ENCODE assay signal across 25 cellular contexts in genomic region chr22:20525048-20525447, GRCh38. TPM values are rescaled to one million over a fixed set of nuclear protein-coding genes. Genes with fewer than 3 reads are reported as not detected.
DNase-seq lines count a peak whose midpoint lies in the region; ATAC-seq and TF ChIP-seq lines count a peak whose summit lies in the region.
"Had no signal": no experiment of that assay in that cellular context is flagged by ENCODE, and none has a peak within 500 bp of the region (broad histone marks: within the 10 kb centered on the region; RNA-seq: fewer than 3 reads in every experiment).

No MANE protein-coding gene starts in this region.

- ATAC-seq in RWPE2 (ENCODE audit: low read depth): no peak
- ATAC-seq in HG02970 (IDR thresholded peaks at IDR 0.05; ENCODE audit: low FRiP score, unreplicated experiment): no peak
- no peak for ATAC-seq in HG03520 (IDR thresholded peaks at IDR 0.05; ENCODE audit: unreplicated experiment)
- ATAC-seq in GM21447 (IDR thresholded peaks at IDR 0.05; ENCODE audit: unreplicated experiment): no peak
- ATAC-seq: esophagus mucosa, foreskin keratinocyte had no signal

- dilution Hi-C loops in mammary epithelial cell (cut with HindIII; ENCODE audit: low sequenced_read_pairs): no loop called here

- H3K4me1 Mint-ChIP-seq in immature natural killer cell: peaks cover 56 to 69% of the 10 kb centered on the region in 2 donors

- DNase-seq in mammary epithelial cell: no peak
- no peak for DNase-seq in breast epithelium (ENCODE audit: low spot score in 2 of 2)
- no peak for DNase-seq in RWPE2 (ENCODE audit: low spot score)
- no peak for DNase-seq in immature natural killer cell
- no peak for DNase-seq in smooth muscle cell (lab: John Stamatoyannopoulos, UW; ENCODE audit: unreplicated experiment)
- DNase-seq: activated CD4-positive, alpha-beta T cell treated with anti-CD3 and anti-CD28 coated beads for 36 hours; activated gamma-delta T cell treated with Interleukin-2 at 50 U/mL for 16 hours; activated T-cell treated with anti-CD3 and anti-CD28 coated beads, Interleukin-2, amount 50 U/mL, for 4 hours; caudate nucleus; EL; endodermal cell; foreskin keratinocyte; head of caudate nucleus; MV-4-11; natural killer cell; NCI-H1436 treated with DMSO at 0.1 percent for 48 hours; NCI-H2081 treated with DMSO at 0.1 percent for 48 hours; NCI-H2227 treated with DMSO at 0.1 percent for 48 hours; Peyer's patch; stimulated activated naive CD4-positive, alpha-beta T cell had no signal

- H4K20me1 ChIP-seq in mammary epithelial cell (ENCODE audit: insufficient read depth, low read length) (no peaks in the 10 kb centered on the region), smooth muscle cell (ENCODE audit: low read depth) (peaks cover 96% of the 10 kb centered on the region)

- no TSS peak for BruUV-seq in mammary epithelial cell (replicated peaks; lab: Mats Ljungman, UMichigan)

- intact Hi-C loops in mammary epithelial cell (cut with micrococcal nuclease) (no loop called here), breast epithelium (cut with DNase I; ENCODE audit: low total_unique reads) (no loop called here)

- H3K4me2 ChIP-seq in mammary epithelial cell (ENCODE audit: insufficient read depth, low read depth, low read length) (no peak overlapping the region), smooth muscle cell (no peak overlapping the region)

- H3K27ac Mint-ChIP-seq in immature natural killer cell: peak overlapping the region; percentile 62 to 87 (median 76)
- H3K27ac Mint-ChIP-seq: activated CD4-positive, alpha-beta T cell treated with anti-CD3 and anti-CD28 coated beads for 36 hours; dendritic cell treated with granulocyte-macrophage colony-stimulating factor and Interleukin-4, amounts not matched to agents 40 ng/mL and 50 ng/mL, for 4 days; endodermal cell had no signal

- H2AFZ ChIP-seq in mammary epithelial cell (ENCODE audit: low read depth, low read length) (no peak overlapping the region), smooth muscle cell (ENCODE audit: low read depth) (no peak overlapping the region)

- no peak for TF ChIP-seq POLR2A in breast epithelium (IDR thresholded peaks at IDR 0.05)

- H3K4me1 ChIP-seq in mammary epithelial cell (ENCODE audit: insufficient read depth, low read length): peaks cover 46% of the 10 kb centered on the region
- peaks cover 0 to 3% of the 10 kb centered on the region in 2 donors for H3K4me1 ChIP-seq in breast epithelium
- H3K4me1 ChIP-seq in RWPE2 (ENCODE audit: insufficient read depth, poor library complexity, severe bottlenecking): peaks cover 65% of the 10 kb centered on the region
- H3K4me1 ChIP-seq in smooth muscle cell (ENCODE audit: low read depth): peaks cover 25% of the 10 kb centered on the region

- CTCF ChIA-PET in mammary epithelial cell (lab: Charles Lee; ENCODE audit: low non-redundant PET): no interaction called here

- H3K9ac ChIP-seq in mammary epithelial cell (ENCODE audit: insufficient read depth, low read length) (no peak overlapping the region), smooth muscle cell (ENCODE audit: low read depth) (no peak overlapping the region)

- H3K4me3 Mint-ChIP-seq in immature natural killer cell: peak overlapping the region in 2 of 5 donors; percentile 18 to 26
- H3K4me3 Mint-ChIP-seq: activated CD4-positive, alpha-beta T cell treated with anti-CD3 and anti-CD28 coated beads for 36 hours; activated T-cell treated with anti-CD3 and anti-CD28 coated beads, Interleukin-2, amount 50 U/mL, for 4 hours; dendritic cell treated with granulocyte-macrophage colony-stimulating factor and Interleukin-4, amounts not matched to agents 40 ng/mL and 50 ng/mL, for 4 days; endodermal cell; natural killer cell had no signal

- H3K36me3 ChIP-seq in mammary epithelial cell (ENCODE audit: insufficient read depth, low read length) (peaks cover 19% of the 10 kb centered on the region), breast epithelium (no peaks in the 10 kb centered on the region), RWPE2 (ENCODE audit: low read depth) (peaks cover 57% of the 10 kb centered on the region), smooth muscle cell (ENCODE audit: low read depth) (no peaks in the 10 kb centered on the region)

- no peak for TF ChIP-seq CTCF in mammary epithelial cell (conservative IDR thresholded peaks at IDR 0.05 in 1 of 2, IDR thresholded peaks at IDR 0.05 in 1 of 2; ENCODE audit: extremely low read depth in 1 of 2, insufficient read depth in 1 of 2, low read depth in 1 of 2, low read length in 2 of 2)
- no peak for TF ChIP-seq CTCF in breast epithelium (IDR thresholded peaks at IDR 0.05)
- no peak for TF ChIP-seq CTCF in RWPE2 (IDR thresholded peaks at IDR 0.05; ENCODE audit: poor library complexity, severe bottlenecking)
- no peak for TF ChIP-seq CTCF in smooth muscle cell (IDR thresholded peaks at IDR 0.05; ENCODE audit: borderline replicate concordance, insufficient read depth, poor library complexity, severe bottlenecking)

- H3K9me3 Mint-ChIP-seq in immature natural killer cell: no peaks in the 10 kb centered on the region
- H3K9me3 Mint-ChIP-seq: activated T-cell treated with anti-CD3 and anti-CD28 coated beads, Interleukin-2, amount 50 U/mL, for 4 hours; dendritic cell treated with granulocyte-macrophage colony-stimulating factor and Interleukin-4, amounts not matched to agents 40 ng/mL and 50 ng/mL, for 4 days; natural killer cell had no signal

- peaks cover 5 to 24% (median 7%) of the 10 kb centered on the region in 3 donors for H3K36me3 Mint-ChIP-seq in immature natural killer cell

- H3K9me3 ChIP-seq in mammary epithelial cell (replicated peaks; ENCODE audit: insufficient read depth, low read length): no peaks in the 10 kb centered on the region
- no peaks in the 10 kb centered on the region for H3K9me3 ChIP-seq in breast epithelium
- no peaks in the 10 kb centered on the region for H3K9me3 ChIP-seq in RWPE2 (ENCODE audit: severe bottlenecking)
- H3K9me3 ChIP-seq in smooth muscle cell (replicated peaks; ENCODE audit: low read depth): no peaks in the 10 kb centered on the region
- H3K9me3 ChIP-seq: Peyer's patch had no signal

- H3K27me3 Mint-ChIP-seq in immature natural killer cell (ENCODE audit: low read depth in 3 of 3): peaks cover 0 to 3% (median 1%) of the 10 kb centered on the region in 3 donors
- H3K27me3 Mint-ChIP-seq: activated CD4-positive, alpha-beta T cell treated with anti-CD3 and anti-CD28 coated beads for 36 hours; dendritic cell treated with granulocyte-macrophage colony-stimulating factor and Interleukin-4, amounts not matched to agents 40 ng/mL and 50 ng/mL, for 4 days had no signal

- in situ Hi-C loops in mammary epithelial cell (cut with MboI; ENCODE audit: low sequenced_read_pairs in 2 of 2): no loop called here

- H3K4me3 ChIP-seq in mammary epithelial cell (replicated peaks in 1 of 3; ENCODE audit: insufficient read depth in 1 of 3, low read depth in 2 of 3, low read length in 3 of 3): no peak overlapping the region
- H3K4me3 ChIP-seq in breast epithelium: no peak overlapping the region
- H3K4me3 ChIP-seq in RWPE2 (ENCODE audit: severe bottlenecking): no peak overlapping the region
- no peak overlapping the region for H3K4me3 ChIP-seq in smooth muscle cell
- H3K4me3 ChIP-seq: Peyer's patch had no signal

- H3K27ac ChIP-seq in mammary epithelial cell (ENCODE audit: insufficient read depth, low read depth, low read length) (peak overlapping the region; percentile 76), breast epithelium (no peak overlapping the region), RWPE2 (ENCODE audit: poor library complexity, severe bottlenecking) (peak overlapping the region; percentile 99), smooth muscle cell (ENCODE audit: low read depth) (peak overlapping the region; percentile 98)
- H3K27ac ChIP-seq: foreskin keratinocyte, Peyer's patch had no signal

- peaks cover 96% of the 10 kb centered on the region for H3K79me2 ChIP-seq in mammary epithelial cell (ENCODE audit: insufficient read depth, low read length)
- H3K79me2 ChIP-seq in smooth muscle cell (ENCODE audit: low read depth): peaks cover 97% of the 10 kb centered on the region

- H3F3A ChIP-seq in smooth muscle cell (ENCODE audit: low read depth): peaks cover 48% of the 10 kb centered on the region

- WGBS in mammary epithelial cell (ENCODE audit: low coverage, missing lambda C conversion rate): 93% methylated on average over 3 of the region's 7 CpGs
- WGBS in smooth muscle cell (ENCODE audit: low lambda C conversion rate): 96% methylated on average over 7 of the region's 7 CpGs

- H3K27me3 ChIP-seq in mammary epithelial cell (ENCODE audit: insufficient read depth, low read length): no peaks in the 10 kb centered on the region
- H3K27me3 ChIP-seq in breast epithelium: no peaks in the 10 kb centered on the region
- H3K27me3 ChIP-seq in RWPE2 (ENCODE audit: insufficient read depth, poor library complexity, severe bottlenecking): no peaks in the 10 kb centered on the region
- no peaks in the 10 kb centered on the region for H3K27me3 ChIP-seq in smooth muscle cell (ENCODE audit: low read depth)
- H3K27me3 ChIP-seq: foreskin keratinocyte, Peyer's patch had no signal

RNA-seq across cellular contexts. Expression of gene MED15, which starts 17.6 kb away (rescaled TPM):
- total RNA-seq in mammary epithelial cell: 100 to 1,000 TPM in 1 of 2 donors, 10 to 100 TPM in 1; 34.3 to 138 TPM
- polyA plus RNA-seq in mammary epithelial cell: 51.1 TPM
- polyA minus RNA-seq in mammary epithelial cell: 93.6 TPM
- 10 to 100 TPM; 36.6 to 53.1 (median 52.3) TPM for total RNA-seq in breast epithelium
- polyA plus RNA-seq in immature natural killer cell: 10 to 100 TPM; 12.1 to 91.3 (median 23.0) TPM
- 25.3 and 29.2 TPM in 2 replicates for total RNA-seq in smooth muscle cell
- 70.5 and 78.5 TPM in 2 replicates for polyA plus RNA-seq in smooth muscle cell

RNA-seq across cellular contexts. Expression of gene KLHL22, which starts 29.5 kb away (rescaled TPM):
- total RNA-seq in mammary epithelial cell (10 to 100 TPM; 14.7 to 18.8 TPM), breast epithelium (10 to 100 TPM; 28.5 to 38.0 (median 35.4) TPM), smooth muscle cell (17.1 and 26.1 TPM in 2 replicates)
- polyA plus RNA-seq in mammary epithelial cell (10.5 TPM), immature natural killer cell (10 to 100 TPM; 12.8 to 26.3 (median 26.1) TPM), smooth muscle cell (18.1 and 27.3 TPM in 2 replicates)
- 2.3 TPM for polyA minus RNA-seq in mammary epithelial cell

Comparison
In these comparisons a context has a peak if more than half of its experiments do, and no peak if none do; other contexts are left out.
1. H3K27ac ChIP-seq: peak in mammary epithelial cell (single experiment), RWPE2 (single experiment) and smooth muscle cell (single experiment); none in breast epithelium (0 of 2).